ENCODE assay signal across 22 cellular contexts in the genomic region with DNA sequence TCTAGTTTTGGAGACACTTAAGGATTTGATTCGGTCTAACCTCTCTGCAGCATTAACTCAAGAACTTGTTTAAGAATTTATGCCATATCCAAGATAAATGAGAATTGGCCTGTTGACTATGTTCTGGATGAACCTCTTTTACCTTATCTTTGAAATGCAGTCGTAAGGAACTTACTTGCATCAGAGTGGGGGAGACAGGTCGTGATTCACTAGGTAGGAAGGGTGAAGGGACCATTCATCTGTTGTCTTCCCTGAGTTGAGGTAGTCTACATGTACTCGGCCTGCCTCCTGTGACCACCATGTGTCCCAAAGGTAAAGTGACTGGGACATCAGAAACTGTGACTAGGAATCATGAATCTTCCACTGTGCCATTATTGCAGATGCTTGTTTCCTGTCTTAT.
DNase-seq lines count a peak whose midpoint lies in the region; ATAC-seq, FAIRE-seq and TF ChIP-seq lines count a peak whose summit lies in the region.
"Had no signal": no experiment of that assay in that cellular context is flagged by ENCODE, and none has a peak within 500 bp of the region (broad histone marks: within the 10 kb centered on the region; RNA-seq: fewer than 3 reads in every experiment).

No MANE protein-coding gene starts in this region.

- peak; percentile 9 for FAIRE-seq in GM18507 (lab: Jason Lieb, UNC)
- peak; percentile 63 for FAIRE-seq in K562 (lab: Jason Lieb, UNC)
- FAIRE-seq: A204.1, G401.6, GM12892 had no signal

- CTCF ChIA-PET in K562 (lab: Yijun Ruan, JAX; ENCODE audit: low intra/inter-chr PET ratio): no interaction called here

- peak; percentile 78 for ATAC-seq in K562
- ATAC-seq in right cardiac atrium: no peak
- no peak for ATAC-seq in GM19324 (IDR thresholded peaks at IDR 0.05; ENCODE audit: low FRiP score, unreplicated experiment)
- ATAC-seq in GM21529 (IDR thresholded peaks at IDR 0.05; ENCODE audit: unreplicated experiment): no peak
- ATAC-seq: CD8-positive, alpha-beta T cell had no signal

- H3K4me3 ChIP-seq in Loucy (ENCODE audit: low read length, poor library complexity, severe bottlenecking): no peak overlapping the region
- H3K4me3 ChIP-seq in K562: no peak overlapping the region
- H3K4me3 ChIP-seq in mesendoderm (ENCODE audit: low read length): no peak overlapping the region
- no peak overlapping the region for H3K4me3 ChIP-seq in right cardiac atrium (ENCODE audit: low read length)
- H3K4me3 ChIP-seq: BLaER1 had no signal

- 1% methylated on average over 4 of the region's 4 CpGs for WGBS in K562 (ENCODE audit: insufficient coverage, low coverage, missing lambda C conversion rate)
- no CpG with 5 or more reads among the region's 4 CpGs for WGBS in mesendoderm (ENCODE audit: extremely low coverage, insufficient coverage, low lambda C conversion rate)
- 87% methylated on average over 4 of the region's 4 CpGs for WGBS in right cardiac atrium

- TF ChIP-seq RAD21 in K562 (CRISPR knock-in tag; conservative IDR thresholded peaks at IDR 0.05 in 1 of 2, IDR thresholded peaks at IDR 0.05 in 1 of 2): no peak

- no peaks in the 10 kb centered on the region for H3K9me1 ChIP-seq in K562 (ENCODE audit: control insufficient read depth, insufficient read depth, low read length)

- no peak overlapping the region for H2BK120ac ChIP-seq in mesendoderm (ENCODE audit: low read depth, low read length)

- peak overlapping the region; percentile 29; the same call in 2 of the 3 replicates for H3K27ac ChIP-seq in K562 (ENCODE audit: extremely low read depth, low read depth, low read length)
- H3K27ac ChIP-seq in mesendoderm (ENCODE audit: low read depth, low read length): no peak overlapping the region
- H3K27ac ChIP-seq in right cardiac atrium (ENCODE audit: low read length): no peak overlapping the region
- H3K27ac ChIP-seq: 22Rv1, BLaER1, C4-2B had no signal

- H3K9me3 ChIP-seq in Loucy (ENCODE audit: insufficient read depth, low read depth, low read length): no peaks in the 10 kb centered on the region
- no peaks in the 10 kb centered on the region for H3K9me3 ChIP-seq in K562 (replicated peaks; ENCODE audit: control insufficient read depth, insufficient read depth, low read depth, low read length)
- H3K9me3 ChIP-seq in right cardiac atrium (ENCODE audit: control insufficient read depth, low read length): no peaks in the 10 kb centered on the region
- H3K9me3 ChIP-seq: BLaER1, Caco-2 had no signal

- TF ChIP-seq CTCF in Loucy (conservative IDR thresholded peaks at IDR 0.05; ENCODE audit: low read length): no peak
- TF ChIP-seq CTCF in K562 (IDR thresholded peaks at IDR 0.05 in 2 of 3, conservative IDR thresholded peaks at IDR 0.05 in 1 of 3; ENCODE audit: insufficient read depth in 2 of 3, low read depth in 1 of 3, low read length in 3 of 3): no peak

- H3K4ac ChIP-seq in mesendoderm (ENCODE audit: low read depth, low read length): no peak overlapping the region

- no peak overlapping the region for H4K8ac ChIP-seq in mesendoderm (ENCODE audit: low read depth, low read length)

- no peak overlapping the region for H2BK15ac ChIP-seq in mesendoderm (replicated peaks; ENCODE audit: low read depth)

- H3K36me3 ChIP-seq in Loucy (ENCODE audit: insufficient read depth, low read length) (no peaks in the 10 kb centered on the region), K562 (ENCODE audit: control insufficient read depth, insufficient read depth, low read length) (no peaks in the 10 kb centered on the region), mesendoderm (ENCODE audit: control insufficient read depth, insufficient read depth, low read length) (no peaks in the 10 kb centered on the region)
- H3K36me3 ChIP-seq: BLaER1 had no signal

- H3K9ac ChIP-seq in Loucy (ENCODE audit: low read depth, low read length, poor library complexity, severe bottlenecking) (no peak overlapping the region), K562 (ENCODE audit: insufficient read depth in 1 of 2, low read depth in 2 of 2, low read length in 2 of 2) (no peak overlapping the region), mesendoderm (ENCODE audit: low read length) (no peak overlapping the region)
- H3K9ac ChIP-seq: BLaER1 had no signal

- H3K27me3 ChIP-seq in Loucy (ENCODE audit: insufficient read depth, low read length, poor library complexity, severe bottlenecking): no peaks in the 10 kb centered on the region
- H3K27me3 ChIP-seq in K562 (ENCODE audit: control insufficient read depth in 2 of 2, insufficient read depth in 2 of 2, low read length in 2 of 2): no peaks in the 10 kb centered on the region
- no peaks in the 10 kb centered on the region for H3K27me3 ChIP-seq in mesendoderm (ENCODE audit: insufficient read depth, low read length, poor library complexity)
- no peaks in the 10 kb centered on the region for H3K27me3 ChIP-seq in right cardiac atrium (ENCODE audit: control insufficient read depth, insufficient read depth)
- H3K27me3 ChIP-seq: BLaER1 had no signal

- no peak overlapping the region for H3K56ac ChIP-seq in mesendoderm (ENCODE audit: low read length)

- no peak overlapping the region for H2BK5ac ChIP-seq in mesendoderm (ENCODE audit: low read length)

- BruUV-seq in K562 (replicated peaks; lab: Mats Ljungman, UMichigan): no TSS peak

- POLR2A ChIA-PET in K562 (lab: Yijun Ruan, JAX): interaction anchor here (2.0 kb wide), 1 partner anchor 9 kb away, joined by 7 read pairs; no protein-coding TSS in a partner anchor

- H3F3A ChIP-seq in Loucy (ENCODE audit: low read depth): no peaks in the 10 kb centered on the region

- no peak overlapping the region for H3K23ac ChIP-seq in mesendoderm (ENCODE audit: low read length)

- H3K18ac ChIP-seq in mesendoderm (ENCODE audit: low read length): peak overlapping the region; percentile 60

- H3K4me1 ChIP-seq in Loucy (ENCODE audit: insufficient read depth, low read length, poor library complexity, severe bottlenecking): peaks cover 12% of the 10 kb centered on the region
- H3K4me1 ChIP-seq in K562 (replicated peaks in 1 of 2; ENCODE audit: control insufficient read depth in 2 of 2, insufficient read depth in 2 of 2, low read length in 2 of 2): peaks cover 3 to 29% of the 10 kb centered on the region in 2 experiments; a peak in 4 of 5 replicates
- no peaks in the 10 kb centered on the region for H3K4me1 ChIP-seq in mesendoderm (ENCODE audit: control insufficient read depth, low read depth, low read length)
- no peaks in the 10 kb centered on the region for H3K4me1 ChIP-seq in right cardiac atrium (ENCODE audit: control insufficient read depth, insufficient read depth, low read length)
- H3K4me1 ChIP-seq: Caco-2 had no signal

- H3K4me2 ChIP-seq in Loucy (ENCODE audit: low read depth, low read length, poor library complexity, severe bottlenecking) (no peak overlapping the region), K562 (ENCODE audit: insufficient read depth, low read length) (0 out of 2 replicates have a peak overlapping the region, but pooled peaks have one; percentile 10), mesendoderm (ENCODE audit: low read length) (no peak overlapping the region)
- H3K4me2 ChIP-seq: BLaER1 had no signal

- TF ChIP-seq POLR2A in K562 (conservative IDR thresholded peaks at IDR 0.05): no peak

- in situ Hi-C loops in K562 (cut with MboI): no loop called here

- TF ChIP-seq EP300 in K562 (IDR thresholded peaks at IDR 0.05; ENCODE audit: low read length): peak; percentile 47; the same call in 1 of the 2 replicates

- no peaks in the 10 kb centered on the region for H3K79me1 ChIP-seq in mesendoderm (ENCODE audit: low read length)

- DNase-seq in GM18507 (ENCODE audit: extremely low spot score, insufficient read length, low read depth) (no peak), K562 (ENCODE audit: extremely low read depth in 1 of 4, low spot score in 3 of 4) (peak; percentile 13 to 68 (median 43)), mesendoderm (no peak), right cardiac atrium (no peak)
- DNase-seq in stimulated activated CD4-positive, alpha-beta T cell treated with anti-CD3 and anti-CD28 coated beads, Interleukin-12 subunit alpha, Interleukin-12 subunit beta, amount 100 ng/mL, for 4 hours: no peak
- DNase-seq: Caco-2; CD4-positive, CD25-positive, alpha-beta regulatory T cell; CD8-positive, alpha-beta T cell; DMS153; DND-41; GOT3; H7; HCEC 1CT had no signal

- peak overlapping the region; percentile 35; the same call in 1 of the 2 replicates for H2AFZ ChIP-seq in Loucy (ENCODE audit: low read length)
- H2AFZ ChIP-seq in K562 (ENCODE audit: low read depth, low read length): 0 out of 2 replicates have a peak overlapping the region, but pooled peaks have one; percentile 30

- H4K20me1 ChIP-seq in Loucy (ENCODE audit: insufficient read depth, low read length, poor library complexity, severe bottlenecking) (no peaks in the 10 kb centered on the region), K562 (replicated peaks; ENCODE audit: control insufficient read depth, insufficient read depth, low read length) (no peaks in the 10 kb centered on the region)
- H4K20me1 ChIP-seq: BLaER1 had no signal

- H3K9me2 ChIP-seq in Loucy (replicated peaks; ENCODE audit: low read depth, low read length): no peaks in the 10 kb centered on the region

- no peak overlapping the region for H2AK5ac ChIP-seq in mesendoderm (ENCODE audit: low read length)

- H3K79me2 ChIP-seq in Loucy (ENCODE audit: insufficient read depth, low read length) (no peaks in the 10 kb centered on the region), K562 (ENCODE audit: control insufficient read depth, insufficient read depth, low read length) (no peaks in the 10 kb centered on the region), mesendoderm (ENCODE audit: control insufficient read depth, insufficient read depth, low read length) (no peaks in the 10 kb centered on the region)

- no peak overlapping the region for H4K5ac ChIP-seq in mesendoderm (ENCODE audit: low read length)

- intact Hi-C loops in K562 (cut with micrococcal nuclease) (no loop called here), right cardiac atrium (cut with DNase I) (no loop called here)

TF ChIP-seq in K562, 482 proteins besides CTCF, POLR2A, EP300 and RAD21 (continues in another document):
- TF ChIP-seq IRF2 (CRISPR knock-in tag; IDR thresholded peaks at IDR 0.05) (no peak), TAL1 (IDR thresholded peaks at IDR 0.05) (peak; percentile 74), LCOR (CRISPR knock-in tag; IDR thresholded peaks at IDR 0.05) (no peak), RBM17 (IDR thresholded peaks at IDR 0.05; ENCODE audit: borderline replicate concordance, low read depth, low read length) (no peak), ATF3 (IDR thresholded peaks at IDR 0.05) (peak; percentile 46; the same call in 1 of the 2 replicates), ATF3 (CRISPR knock-in tag; conservative IDR thresholded peaks at IDR 0.05) (no peak), CTBP1 (IDR thresholded peaks at IDR 0.05; ENCODE audit: borderline replicate concordance) (peak; percentile 77), KDM1A (IDR thresholded peaks at IDR 0.05) (peak; percentile 93 to 94)

Comparison
In these comparisons a context has a peak if more than half of its experiments do, and no peak if none do; other contexts are left out.
1. DNase-seq: peak in K562 (4 of 4); none in GM18507 (single experiment), mesendoderm (single experiment), right cardiac atrium (0 of 3) and stimulated activated CD4-positive, alpha-beta T cell treated with anti-CD3 and anti-CD28 coated beads, Interleukin-12 subunit alpha, Interleukin-12 subunit beta, amount 100 ng/mL, for 4 hours (single experiment).